In genomic region chr3:20076296-20076997, GRCh38 we compare ENCODE assay signal across 18 cellular contexts.
"Had no signal": no experiment of that assay in that cellular context is flagged by ENCODE, and none has a peak within 500 bp of the region (broad histone marks: within the 10 kb centered on the region; RNA-seq: fewer than 3 reads in every experiment).

No MANE protein-coding gene starts in this region.

- H3K4me3 ChIP-seq: hepatocyte, lower lobe of right lung, transverse colon, uterus had no signal

- H3K27me3 Mint-ChIP-seq: activated CD4-positive, alpha-beta memory T cell treated with anti-CD3 and anti-CD28 coated beads, Interleukin-2, amount 10 ng/mL, durations not matched to agents 7 days and 5 days; activated naive CD4-positive, alpha-beta T cell treated with anti-CD3 and anti-CD28 coated beads, Interleukin-2, amount 50 U/mL, for 24 hours had no signal

- H3K4me2 ChIP-seq: hepatocyte had no signal

- H3K4me1 ChIP-seq: uterus had no signal

- H3K27ac ChIP-seq: epithelial cell of prostate, foreskin keratinocyte, hepatocyte, lower lobe of right lung, transverse colon, uterus had no signal

- H2AFZ ChIP-seq: hepatocyte had no signal

- ATAC-seq: activated T-cell treated with anti-CD3 and anti-CD28 coated beads, Interleukin-2, amount 50 U/mL, for 4 hours; foreskin keratinocyte; lower lobe of right lung had no signal

- H3K9me3 ChIP-seq: lower lobe of right lung, transverse colon, uterus had no signal

- H3K9me3 Mint-ChIP-seq: activated CD4-positive, alpha-beta memory T cell treated with anti-CD3 and anti-CD28 coated beads, Interleukin-2, amount 10 ng/mL, durations not matched to agents 7 days and 5 days; activated naive CD4-positive, alpha-beta T cell treated with anti-CD3 and anti-CD28 coated beads, Interleukin-2, amount 50 U/mL, for 24 hours; activated T-cell treated with anti-CD3 and anti-CD28 coated beads, Interleukin-2, amount 50 U/mL, for 4 hours; endodermal cell had no signal

- H3K36me3 ChIP-seq: uterus had no signal

- H3K27ac Mint-ChIP-seq: activated CD4-positive, alpha-beta memory T cell treated with anti-CD3 and anti-CD28 coated beads, Interleukin-2, amount 10 ng/mL, durations not matched to agents 7 days and 5 days; activated naive CD4-positive, alpha-beta T cell treated with anti-CD3 and anti-CD28 coated beads, Interleukin-2, amount 50 U/mL, for 24 hours; endodermal cell had no signal

- H3K27me3 ChIP-seq: foreskin keratinocyte, hepatocyte, transverse colon, uterus had no signal

- H3K4me3 Mint-ChIP-seq: activated CD4-positive, alpha-beta memory T cell treated with anti-CD3 and anti-CD28 coated beads, Interleukin-2, amount 10 ng/mL, durations not matched to agents 7 days and 5 days; activated naive CD4-positive, alpha-beta T cell treated with anti-CD3 and anti-CD28 coated beads, Interleukin-2, amount 50 U/mL, for 24 hours; activated T-cell treated with anti-CD3 and anti-CD28 coated beads, Interleukin-2, amount 50 U/mL, for 4 hours; endodermal cell had no signal

- DNase-seq: activated CD4-positive, alpha-beta memory T cell treated with anti-CD3 and anti-CD28 coated beads, Interleukin-2, amount 10 ng/mL, durations not matched to agents 7 days and 5 days; activated CD4-positive, alpha-beta T cell treated with anti-CD3 and anti-CD28 coated beads for 48 hours; activated CD4-positive, CD25-positive, alpha-beta regulatory T cell; activated effector memory CD4-positive, alpha-beta T cell treated with anti-CD3 and anti-CD28 coated beads, Interleukin-2, amount 50 U/mL, for 16 hours; activated T-cell treated with anti-CD3 and anti-CD28 coated beads, Interleukin-2, amount 50 U/mL, for 4 hours; dermis blood vessel endothelial cell; endodermal cell; foreskin keratinocyte; islet precursor cell; lower lobe of right lung; occipital lobe; posterior cingulate gyrus; stimulated activated naive CD4-positive, alpha-beta T cell; transverse colon; uterus had no signal
